In the genomic region with DNA sequence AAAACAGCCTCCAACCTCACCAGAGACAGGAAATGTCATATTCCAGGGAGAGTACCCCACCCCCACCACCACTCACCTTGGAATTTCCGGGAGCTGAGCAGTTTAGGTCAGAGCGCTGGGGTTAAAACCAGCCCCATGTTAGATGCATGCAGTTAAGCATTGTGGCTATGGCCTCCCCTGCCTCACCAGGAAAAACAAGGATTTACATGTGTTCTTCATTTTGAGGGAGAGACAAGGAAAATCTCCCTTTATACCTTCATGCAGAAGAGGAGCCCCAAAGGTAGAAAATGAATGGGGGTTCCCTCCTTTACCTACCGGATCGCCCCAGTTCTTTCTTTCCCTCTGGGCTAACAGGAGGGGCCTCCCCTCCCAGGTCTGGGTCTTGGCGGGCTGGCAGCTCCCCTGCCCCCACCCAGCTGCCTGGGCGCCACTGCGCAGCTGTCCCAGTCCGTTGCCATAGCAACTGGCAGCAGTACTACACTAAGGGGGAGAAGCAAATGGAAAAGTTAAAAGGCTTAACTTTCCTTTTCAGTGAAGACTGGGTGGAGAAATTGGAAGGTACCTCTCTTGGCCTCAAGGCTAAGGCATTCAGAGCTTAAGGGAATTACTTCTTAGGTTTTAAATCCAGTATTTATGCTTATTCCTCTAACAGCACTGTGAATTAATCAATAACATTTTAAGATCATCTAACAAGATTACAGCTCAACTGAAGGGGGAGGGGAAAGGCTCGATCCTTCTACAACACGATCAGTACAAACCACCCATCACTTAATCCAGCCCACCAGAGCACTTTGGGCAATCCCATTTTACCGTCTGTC, we compare ENCODE assay signal across 8 cellular contexts. TPM values are rescaled to one million over a fixed set of nuclear protein-coding genes. Genes with fewer than 3 reads are reported as not detected.
DNase-seq lines count a peak whose midpoint lies in the region; ATAC-seq and TF ChIP-seq lines count a peak whose summit lies in the region.

No MANE protein-coding gene starts in this region.

- intact Hi-C loops in colonic mucosa (cut with DNase I), result no loop called here

- H3K9ac ChIP-seq in ES-I3 (ENCODE audit: low read depth, low read length) (peak overlapping the region; percentile 56), colonic mucosa (ENCODE audit: low read depth in 2 of 2, low read length in 2 of 2) (peak overlapping the region in 1 of 2 donors; percentile 32)

- H3K27me3 ChIP-seq in colonic mucosa (no peaks in the 10 kb centered on the region), kidney epithelial cell (ENCODE audit: control insufficient read depth, insufficient read depth, low read length) (no peaks in the 10 kb centered on the region)

- H3K4me3 ChIP-seq in colonic mucosa (no peak overlapping the region), kidney epithelial cell (ENCODE audit: low read depth, low read length) (peak overlapping the region; percentile 20)

- peak; percentile 85 for ATAC-seq in HG02678 (IDR thresholded peaks at IDR 0.05; ENCODE audit: unreplicated experiment)
- ATAC-seq in WTC11, result peak; percentile 94

- H3K27ac Mint-ChIP-seq in WTC11, result peak overlapping the region; percentile 99

- H3K36me3 ChIP-seq in ES-I3 (ENCODE audit: insufficient read depth, low read length), result peaks cover 22% of the 10 kb centered on the region
- H3K36me3 ChIP-seq in colonic mucosa, result no peaks in the 10 kb centered on the region
- H3K36me3 ChIP-seq in kidney epithelial cell (ENCODE audit: control insufficient read depth, insufficient read depth, low read length), result peaks cover 1% of the 10 kb centered on the region

- H3K27me3 Mint-ChIP-seq in WTC11 (ENCODE audit: low read depth), result no peaks in the 10 kb centered on the region

- CTCF ChIA-PET in WTC11 (lab: Charles Lee), result interaction anchor here (0.5 to 3.2 kb wide), 12 partner anchors 8 to 456 kb away, joined by 3 to 25 read pairs (median 6); a partner anchor contains a TSS

- peaks cover 63% of the 10 kb centered on the region for H3K4me1 Mint-ChIP-seq in WTC11

- no peaks in the 10 kb centered on the region for H3K9me3 Mint-ChIP-seq in WTC11

- TF ChIP-seq CTCF in WTC11 (IDR thresholded peaks at IDR 0.05) (no peak), colonic mucosa (IDR thresholded peaks at IDR 0.05) (no peak), kidney epithelial cell (IDR thresholded peaks at IDR 0.05; ENCODE audit: insufficient read depth, low read length, poor library complexity, severe bottlenecking) (no peak)

- POLR2A ChIA-PET in WTC11 (lab: Charles Lee), result interaction anchor here (0.5 to 6.0 kb wide), 14 partner anchors 9 to 447 kb away, joined by 3 to 105 read pairs (median 6); a partner anchor contains a TSS

- peak overlapping the region; percentile 66 for H3K4me3 Mint-ChIP-seq in WTC11

- H3K4me1 ChIP-seq in ES-I3 (ENCODE audit: insufficient read depth, low read length) (peaks cover 34% of the 10 kb centered on the region), colonic mucosa (no peaks in the 10 kb centered on the region)

- DNase-seq in NCI-H2081 (lab: John Stamatoyannopoulos, UW) (peak; percentile 90 to 94), WTC11 (ENCODE audit: low spot score) (peak; percentile 91), colonic mucosa (peak; percentile 57), kidney epithelial cell (ENCODE audit: low read depth) (peak; percentile 82)
- peak; percentile 61 for DNase-seq in stimulated activated CD4-positive, alpha-beta T cell treated with anti-CD3 and anti-CD28 coated beads, Interleukin-15, amount 100 ng/mL, for 24 hours
- DNase-seq in NK-92 treated with Interleukin-12 subunit alpha and Interleukin-12 subunit beta, amount 100 ng/mL, for 24 hours (lab: John Stamatoyannopoulos, UW), result no peak

- H3K9me3 ChIP-seq in ES-I3 (ENCODE audit: control insufficient read depth, insufficient read depth, low read length) (no peaks in the 10 kb centered on the region), colonic mucosa (no peaks in the 10 kb centered on the region)

- peak overlapping the region; percentile 13 for H3K27ac ChIP-seq in colonic mucosa

- H3K36me3 Mint-ChIP-seq in WTC11, result peaks cover 29% of the 10 kb centered on the region

TF ChIP-seq in WTC11, 78 proteins besides CTCF, POLR2A, EP300 and RAD21 (continues in another document):
- TF ChIP-seq CBFB (CRISPR knock-in tag; IDR thresholded peaks at IDR 0.05; ENCODE audit: low read depth) (no peak), SMAD3 (CRISPR knock-in tag; IDR thresholded peaks at IDR 0.05; ENCODE audit: borderline replicate concordance) (no peak), SMAD4 (CRISPR knock-in tag; IDR thresholded peaks at IDR 0.05) (no peak), ZNF232 (CRISPR knock-in tag; IDR thresholded peaks at IDR 0.05) (no peak), ZNF416 (CRISPR knock-in tag; IDR thresholded peaks at IDR 0.05) (no peak), NR1H2 (CRISPR knock-in tag; IDR thresholded peaks at IDR 0.05) (no peak), RELA (CRISPR knock-in tag; IDR thresholded peaks at IDR 0.05; ENCODE audit: borderline replicate concordance) (no peak), PRRX2 (CRISPR knock-in tag; IDR thresholded peaks at IDR 0.05) (no peak), ZNF423 (CRISPR knock-in tag; IDR thresholded peaks at IDR 0.05) (no peak), ZNF219 (CRISPR knock-in tag; IDR thresholded peaks at IDR 0.05; ENCODE audit: borderline replicate concordance) (no peak), NFYB (CRISPR knock-in tag; conservative IDR thresholded peaks at IDR 0.05; ENCODE audit: low read depth) (no peak), NFATC4 (CRISPR knock-in tag; IDR thresholded peaks at IDR 0.05) (no peak), FOXK1 (CRISPR knock-in tag; IDR thresholded peaks at IDR 0.05) (no peak), SOX15 (CRISPR knock-in tag; IDR thresholded peaks at IDR 0.05) (no peak), ATF1 (CRISPR knock-in tag; IDR thresholded peaks at IDR 0.05) (no peak), FOXP1 (CRISPR knock-in tag; IDR thresholded peaks at IDR 0.05; ENCODE audit: borderline replicate concordance) (no peak)
- TF ChIP-seq, protein P1, sequence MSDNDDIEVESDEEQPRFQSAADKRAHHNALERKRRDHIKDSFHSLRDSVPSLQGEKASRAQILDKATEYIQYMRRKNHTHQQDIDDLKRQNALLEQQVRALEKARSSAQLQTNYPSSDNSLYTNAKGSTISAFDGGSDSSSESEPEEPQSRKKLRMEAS (CRISPR knock-in tag; IDR thresholded peaks at IDR 0.05), result peak; percentile 49; the same call in 1 of the 2 replicates
- TF ChIP-seq, protein P2, sequence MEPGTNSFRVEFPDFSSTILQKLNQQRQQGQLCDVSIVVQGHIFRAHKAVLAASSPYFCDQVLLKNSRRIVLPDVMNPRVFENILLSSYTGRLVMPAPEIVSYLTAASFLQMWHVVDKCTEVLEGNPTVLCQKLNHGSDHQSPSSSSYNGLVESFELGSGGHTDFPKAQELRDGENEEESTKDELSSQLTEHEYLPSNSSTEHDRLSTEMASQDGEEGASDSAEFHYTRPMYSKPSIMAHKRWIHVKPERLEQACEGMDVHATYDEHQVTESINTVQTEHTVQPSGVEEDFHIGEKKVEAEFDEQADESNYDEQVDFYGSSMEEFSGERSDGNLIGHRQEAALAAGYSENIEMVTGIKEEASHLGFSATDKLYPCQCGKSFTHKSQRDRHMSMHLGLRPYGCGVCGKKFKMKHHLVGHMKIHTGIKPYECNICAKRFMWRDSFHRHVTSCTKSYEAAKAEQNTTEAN (CRISPR knock-in tag; IDR thresholded peaks at IDR 0.05), result no peak
- TF ChIP-seq, protein P3, sequence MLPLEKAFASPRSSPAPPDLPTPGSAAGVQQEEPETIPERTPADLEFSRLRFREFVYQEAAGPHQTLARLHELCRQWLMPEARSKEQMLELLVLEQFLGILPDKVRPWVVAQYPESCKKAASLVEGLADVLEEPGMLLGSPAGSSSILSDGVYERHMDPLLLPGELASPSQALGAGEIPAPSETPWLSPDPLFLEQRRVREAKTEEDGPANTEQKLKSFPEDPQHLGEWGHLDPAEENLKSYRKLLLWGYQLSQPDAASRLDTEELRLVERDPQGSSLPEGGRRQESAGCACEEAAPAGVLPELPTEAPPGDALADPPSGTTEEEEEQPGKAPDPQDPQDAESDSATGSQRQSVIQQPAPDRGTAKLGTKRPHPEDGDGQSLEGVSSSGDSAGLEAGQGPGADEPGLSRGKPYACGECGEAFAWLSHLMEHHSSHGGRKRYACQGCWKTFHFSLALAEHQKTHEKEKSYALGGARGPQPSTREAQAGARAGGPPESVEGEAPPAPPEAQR (CRISPR knock-in tag; IDR thresholded peaks at IDR 0.05), result no peak
- TF ChIP-seq, protein P4, sequence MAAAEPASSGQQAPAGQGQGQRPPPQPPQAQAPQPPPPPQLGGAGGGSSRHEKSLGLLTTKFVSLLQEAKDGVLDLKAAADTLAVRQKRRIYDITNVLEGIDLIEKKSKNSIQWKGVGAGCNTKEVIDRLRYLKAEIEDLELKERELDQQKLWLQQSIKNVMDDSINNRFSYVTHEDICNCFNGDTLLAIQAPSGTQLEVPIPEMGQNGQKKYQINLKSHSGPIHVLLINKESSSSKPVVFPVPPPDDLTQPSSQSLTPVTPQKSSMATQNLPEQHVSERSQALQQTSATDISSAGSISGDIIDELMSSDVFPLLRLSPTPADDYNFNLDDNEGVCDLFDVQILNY (CRISPR knock-in tag; IDR thresholded peaks at IDR 0.05), result peak; percentile 79
- TF ChIP-seq, protein P5, sequence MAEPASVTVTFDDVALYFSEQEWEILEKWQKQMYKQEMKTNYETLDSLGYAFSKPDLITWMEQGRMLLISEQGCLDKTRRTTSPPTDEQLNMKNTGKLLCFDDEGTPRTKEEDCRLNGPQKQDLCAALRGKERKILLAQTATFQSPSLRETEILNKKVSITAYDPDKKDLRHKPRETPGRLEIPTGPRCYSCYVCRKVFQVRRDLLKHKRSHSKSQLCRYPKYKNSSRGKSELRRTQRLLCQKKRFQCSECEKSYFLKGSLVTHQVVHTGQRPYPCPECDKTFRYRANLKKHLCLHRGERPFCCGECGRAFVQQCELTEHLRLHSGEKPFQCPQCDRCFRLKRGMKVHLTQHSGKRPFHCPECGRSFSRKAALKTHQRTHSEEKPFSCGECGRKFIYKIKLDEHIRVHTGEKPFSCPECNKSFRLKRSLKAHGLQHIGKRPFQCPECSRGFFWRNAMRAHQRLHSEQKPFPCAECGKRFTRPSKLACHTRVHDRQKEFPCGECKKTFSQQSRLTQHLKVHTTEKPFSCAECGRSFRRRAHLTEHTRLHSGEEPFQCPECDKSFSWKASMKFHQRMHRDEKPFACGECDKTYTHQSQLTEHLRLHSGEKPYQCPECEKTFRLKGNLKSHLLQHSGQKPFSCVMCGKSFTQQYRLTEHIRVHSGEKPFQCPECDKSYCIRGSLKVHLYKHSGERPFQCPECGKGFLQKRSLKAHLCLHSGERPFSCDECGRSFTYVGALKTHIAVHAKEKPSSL (CRISPR knock-in tag; conservative IDR thresholded peaks at IDR 0.05), result no peak

RNA-seq across cellular contexts. Expression of a gene that starts 20.5 kb away (rescaled TPM):
- 182 to 218 TPM (median 216 TPM) in 3 replicates for total RNA-seq in WTC11 (2021)
- 10 to 100 TPM; 49.3 to 77.5 TPM for total RNA-seq in colonic mucosa
- 63.8 and 64.8 TPM in 2 replicates for total RNA-seq in kidney epithelial cell

RNA-seq across cellular contexts. Expression of a gene that starts 21.1 kb away (rescaled TPM):
- total RNA-seq in WTC11 (2021), result 2,589 to 2,788 TPM (median 2,737 TPM) in 3 replicates
- total RNA-seq in colonic mucosa, result 1,000 to 10,000 TPM in 1 of 2 donors, 100 to 1,000 TPM in 1; 716 to 1,090 TPM
- 514 and 645 TPM in 2 replicates for total RNA-seq in kidney epithelial cell

RNA-seq across cellular contexts. Expression of a gene that starts 41.4 kb away (rescaled TPM):
- total RNA-seq in WTC11 (2021), result 2.4 to 3.0 TPM (median 3.0 TPM) in 3 replicates
- under 1 TPM in 1 of 2 donors, not detected in 1; 0.30 TPM for total RNA-seq in colonic mucosa
- 0.07 and 0.17 TPM in 2 replicates for total RNA-seq in kidney epithelial cell
